23 cellular contexts compared by ENCODE assay signal in genomic region chr1:155160128-155160527, GRCh38.
"Had no signal": no experiment of that assay in that cellular context is flagged by ENCODE, and none has a peak within 500 bp of the region (broad histone marks: within the 10 kb centered on the region; RNA-seq: fewer than 3 reads in every experiment).

No MANE protein-coding gene starts in this region.

- H3K4me3 ChIP-seq: esophagus muscularis mucosa, left lung, neural progenitor cell, stomach, suprapubic skin, tibial nerve, uterus had no signal

- ATAC-seq: activated naive CD4-positive, alpha-beta T cell treated with anti-CD3 and anti-CD28 coated beads, Interleukin-2, amount 50 U/mL, for 72 hours; left lung; naive thymus-derived CD4-positive, alpha-beta T cell had no signal

- H3K9ac ChIP-seq: neural progenitor cell had no signal

- H2AFZ ChIP-seq: neural progenitor cell had no signal

- H3K4me1 ChIP-seq: esophagus muscularis mucosa, left lung, neural progenitor cell, stomach, suprapubic skin, tibial nerve, uterus had no signal

- H3K27ac Mint-ChIP-seq: activated naive CD4-positive, alpha-beta T cell treated with anti-CD3 and anti-CD28 coated beads, Interleukin-2, amount 50 U/mL, for 72 hours; naive thymus-derived CD4-positive, alpha-beta T cell; neural progenitor cell; T-helper 2 cell treated with Interferon-gamma antibody and Interleukin-4, amounts not matched to agents 5 μg/mL and 100 μg/mL, for 36 hours had no signal

- H3K36me3 Mint-ChIP-seq: activated naive CD4-positive, alpha-beta T cell treated with anti-CD3 and anti-CD28 coated beads, Interleukin-2, amount 50 U/mL, for 72 hours; naive thymus-derived CD4-positive, alpha-beta T cell; neural progenitor cell had no signal

- H3K4me2 ChIP-seq: neural progenitor cell had no signal

- DNase-seq: activated CD4-positive, CD25-positive, alpha-beta regulatory T cell treated with anti-CD3 and anti-CD28 coated beads, Interleukin-2, amount 50 U/mL, for 72 hours; activated gamma-delta T cell treated with Interleukin-2 at 50 U/mL for 16 hours; activated T-cell treated with anti-CD3 and anti-CD28 coated beads, Interleukin-2, amount 50 U/mL, for 1 hour; brain microvascular endothelial cell; caudate nucleus; dermis blood vessel endothelial cell; effector memory CD4-positive, alpha-beta T cell; glutamatergic neuron; hippocampal formation; kidney glomerular epithelial cell; left lung; naive thymus-derived CD4-positive, alpha-beta T cell; retina; stimulated activated CD4-positive, alpha-beta T cell treated with anti-CD3 and anti-CD28 coated beads, Interleukin-4, amount 100 ng/mL, for 4 hours; stomach; uterus had no signal

- H3K9me3 Mint-ChIP-seq: activated naive CD4-positive, alpha-beta T cell treated with anti-CD3 and anti-CD28 coated beads, Interleukin-2, amount 50 U/mL, for 72 hours; naive thymus-derived CD4-positive, alpha-beta T cell; T-helper 2 cell treated with Interferon-gamma antibody and Interleukin-4, amounts not matched to agents 5 μg/mL and 100 μg/mL, for 36 hours had no signal

- H3K9me3 ChIP-seq: esophagus muscularis mucosa, left lung, stomach, suprapubic skin, tibial nerve, uterus had no signal

- H3K27me3 ChIP-seq: brain microvascular endothelial cell, esophagus muscularis mucosa, left lung, neural progenitor cell, stomach, suprapubic skin, tibial nerve, uterus had no signal

- H3K4me3 Mint-ChIP-seq: naive thymus-derived CD4-positive, alpha-beta T cell; neural progenitor cell; T-helper 2 cell treated with Interferon-gamma antibody and Interleukin-4, amounts not matched to agents 5 μg/mL and 100 μg/mL, for 36 hours had no signal

- H3K36me3 ChIP-seq: brain microvascular endothelial cell, esophagus muscularis mucosa, left lung, neural progenitor cell, stomach, suprapubic skin, tibial nerve, uterus had no signal

- H3K4me1 Mint-ChIP-seq: naive thymus-derived CD4-positive, alpha-beta T cell had no signal

- H3K27ac ChIP-seq: brain microvascular endothelial cell, esophagus muscularis mucosa, left lung, neural progenitor cell, stomach, suprapubic skin, tibial nerve, uterus, VCaP had no signal
